ENCODE assay signal across 14 cellular contexts in the genomic region with DNA sequence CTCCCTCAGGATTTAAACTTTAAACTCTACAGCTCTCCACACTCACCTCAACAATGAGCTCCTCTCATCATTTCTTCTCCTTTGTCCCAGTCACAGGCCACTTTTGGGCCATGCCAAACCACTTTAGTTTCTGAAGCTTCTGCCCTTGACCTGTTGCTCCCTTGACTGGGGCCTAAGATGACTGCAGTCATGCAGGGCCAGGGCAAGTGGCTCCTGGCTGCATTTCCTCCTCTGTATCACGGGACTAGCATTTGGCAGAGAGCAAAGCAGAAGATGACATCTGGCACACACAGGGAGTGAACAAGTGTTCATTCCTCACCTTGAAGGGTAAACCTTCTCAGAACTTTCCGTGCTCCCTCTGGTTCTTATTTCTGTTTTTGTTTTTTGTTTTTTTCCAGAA.
"Had no signal": no experiment of that assay in that cellular context is flagged by ENCODE, and none has a peak within 500 bp of the region (broad histone marks: within the 10 kb centered on the region; RNA-seq: fewer than 3 reads in every experiment).

No MANE protein-coding gene starts in this region.

- H3K4me3 Mint-ChIP-seq: activated naive CD8-positive, alpha-beta T cell treated with anti-CD3 and anti-CD28 coated beads, Interleukin-2, amount 10 ng/mL, durations not matched to agents 7 days and 5 days; natural killer cell; stimulated activated naive CD8-positive, alpha-beta T cell treated with anti-CD3 and anti-CD28 coated beads, Interleukin-15, amount 100 ng/mL, for 72 hours; T-cell had no signal

- H3K27me3 Mint-ChIP-seq: activated naive CD8-positive, alpha-beta T cell treated with anti-CD3 and anti-CD28 coated beads, Interleukin-2, amount 10 ng/mL, durations not matched to agents 7 days and 5 days; stimulated activated naive CD8-positive, alpha-beta T cell treated with anti-CD3 and anti-CD28 coated beads, Interleukin-15, amount 100 ng/mL, for 72 hours; T-cell had no signal

- H3K4me3 ChIP-seq: ascending aorta, SK-N-MC, uterus had no signal

- DNase-seq: activated gamma-delta T cell; activated naive CD8-positive, alpha-beta T cell treated with anti-CD3 and anti-CD28 coated beads, Interleukin-2, amount 10 ng/mL, durations not matched to agents 7 days and 5 days; activated T-cell treated with anti-CD3 and anti-CD28 coated beads for 4 hours; foreskin keratinocyte; kidney; natural killer cell; stimulated activated CD4-positive, alpha-beta T cell treated with anti-CD3 and anti-CD28 coated beads, Interleukin-4, amount 100 ng/mL, for 1 hour; stimulated activated CD8-positive, alpha-beta memory T cell treated with anti-CD3 and anti-CD28 coated beads, Interleukin-4, amount 100 ng/mL, for 48 hours; stimulated activated naive CD8-positive, alpha-beta T cell treated with anti-CD3 and anti-CD28 coated beads, Interleukin-15, amount 100 ng/mL, for 72 hours; T-cell; uterus had no signal

- H3K27ac Mint-ChIP-seq: activated naive CD8-positive, alpha-beta T cell treated with anti-CD3 and anti-CD28 coated beads, Interleukin-2, amount 10 ng/mL, durations not matched to agents 7 days and 5 days; natural killer cell; T-cell had no signal

- H3K9me3 Mint-ChIP-seq: activated naive CD8-positive, alpha-beta T cell treated with anti-CD3 and anti-CD28 coated beads, Interleukin-2, amount 10 ng/mL, durations not matched to agents 7 days and 5 days; natural killer cell; stimulated activated naive CD8-positive, alpha-beta T cell treated with anti-CD3 and anti-CD28 coated beads, Interleukin-15, amount 100 ng/mL, for 72 hours; T-cell had no signal

- H3K9me3 ChIP-seq: ascending aorta, uterus had no signal

- ATAC-seq: foreskin keratinocyte; natural killer cell; stimulated activated naive CD8-positive, alpha-beta T cell treated with anti-CD3 and anti-CD28 coated beads, Interleukin-15, amount 100 ng/mL, for 72 hours; T-cell had no signal

- H3K36me3 ChIP-seq: uterus had no signal

- H3K4me1 Mint-ChIP-seq: natural killer cell, T-cell had no signal

- H3K27me3 ChIP-seq: ascending aorta, foreskin keratinocyte, uterus had no signal

- H3K27ac ChIP-seq: ascending aorta, foreskin keratinocyte, SK-N-MC, uterus, VCaP had no signal

- H3K4me1 ChIP-seq: ascending aorta, foreskin keratinocyte, uterus had no signal
